Comparison of ENCODE assay signal across 8 cellular contexts in the genomic region with DNA sequence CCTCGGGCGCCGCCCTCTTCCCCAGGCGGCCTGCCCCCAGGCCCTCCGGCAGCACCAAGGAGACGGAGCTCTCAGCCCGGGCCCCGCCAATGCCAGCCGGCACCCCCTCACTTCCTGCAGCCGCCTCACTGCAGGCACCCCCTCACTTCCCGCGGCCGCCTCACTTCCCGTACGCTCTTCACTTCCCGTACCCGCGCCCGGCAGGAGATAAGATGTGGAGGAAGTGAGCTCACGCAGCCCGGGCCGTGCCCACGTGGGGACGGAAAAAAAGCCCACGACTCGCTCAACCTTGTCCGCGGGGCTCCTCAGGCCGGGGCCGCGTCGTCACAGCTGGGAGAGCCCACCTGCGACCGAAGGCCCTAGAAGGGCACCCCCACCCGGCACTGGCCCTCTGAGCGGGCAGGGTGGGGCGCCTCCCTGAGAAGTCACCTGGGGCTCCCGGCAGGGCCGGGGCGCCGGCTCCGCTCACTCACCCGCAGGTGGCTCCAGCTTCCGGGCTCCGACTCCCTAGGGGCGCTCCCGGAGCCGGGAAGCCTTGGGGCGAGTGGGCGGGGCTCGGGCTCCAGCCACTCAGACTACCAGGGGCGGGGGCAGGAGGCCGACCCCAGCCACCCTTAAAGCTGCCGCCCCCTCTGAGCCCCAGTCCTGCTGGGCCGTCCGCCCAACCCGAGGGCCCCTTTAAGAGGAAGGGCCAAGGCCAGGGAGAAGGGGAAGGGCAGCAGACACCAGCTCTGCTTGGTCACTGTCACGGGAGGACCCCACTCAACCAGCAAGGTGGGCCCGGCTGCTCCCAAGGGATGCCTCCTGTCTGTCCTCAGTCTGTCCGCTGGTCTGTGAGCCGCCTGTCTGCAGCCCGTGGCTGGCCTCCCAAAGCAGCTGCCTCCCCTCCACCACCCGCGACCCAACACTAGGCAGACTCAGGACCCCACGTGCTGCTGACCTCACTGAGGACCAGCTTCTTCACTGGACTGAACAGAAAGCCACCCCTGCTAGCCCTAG.
DNase-seq lines count a peak whose midpoint lies in the region; ATAC-seq and TF ChIP-seq lines count a peak whose summit lies in the region.

No MANE protein-coding gene starts in this region.

- no peak for TF ChIP-seq CTCF in cardiac fibroblast (IDR thresholded peaks at IDR 0.05; ENCODE audit: low read depth, low read length)

- ATAC-seq in HG02623 (IDR thresholded peaks at IDR 0.05; ENCODE audit: unreplicated experiment) = peak; percentile 37
- no peak for ATAC-seq in HG02571 (IDR thresholded peaks at IDR 0.05; ENCODE audit: unreplicated experiment)

- peak; percentile 78 for DNase-seq in GF-D8 (lab: John Stamatoyannopoulos, UW)
- peak; percentile 84 for DNase-seq in NCI-H2171 treated with DMSO at 0.1 percent for 48 hours (lab: John Stamatoyannopoulos, UW)
- peak; percentile 66 to 87 (median 76) for DNase-seq in activated CD4-positive, CD25-positive, alpha-beta regulatory T cell (lab: John Stamatoyannopoulos, UW)
- peak; percentile 80 to 93 for DNase-seq in cardiac fibroblast (ENCODE audit: low read depth in 2 of 2)
- peak; percentile 93 for DNase-seq in islet precursor cell
- DNase-seq in stimulated activated CD4-positive, alpha-beta T cell treated with anti-CD3 and anti-CD28 coated beads, Interleukin-12 subunit alpha, Interleukin-12 subunit beta, amount 100 ng/mL, for 4 hours = peak; percentile 80

- H3K4me3 ChIP-seq in cardiac fibroblast (replicated peaks in 1 of 2; ENCODE audit: low read depth in 2 of 2, low read length in 2 of 2) = peak overlapping the region; percentile 78 to 91
